26 cellular contexts compared by ENCODE assay signal in genomic region chr2:218857371-218858137, GRCh38. TPM values are rescaled to one million over a fixed set of nuclear protein-coding genes. Genes with fewer than 3 reads are reported as not detected.
DNase-seq lines count a peak whose midpoint lies in the region; ATAC-seq, FAIRE-seq and TF ChIP-seq lines count a peak whose summit lies in the region.
"Had no signal": no experiment of that assay in that cellular context is flagged by ENCODE, and none has a peak within 500 bp of the region (broad histone marks: within the 10 kb centered on the region; RNA-seq: fewer than 3 reads in every experiment).

No MANE protein-coding gene starts in this region.

- no peak overlapping the region for H3K4me3 Mint-ChIP-seq in CD4-positive, alpha-beta memory T cell
- H3K4me3 Mint-ChIP-seq: activated T-cell treated with anti-CD3 and anti-CD28 coated beads, Interleukin-2, amount 50 U/mL, for 24 hours; stimulated activated naive CD8-positive, alpha-beta T cell treated with anti-CD3 and anti-CD28 coated beads, Interleukin-15, amount 100 ng/mL, for 72 hours had no signal

- POLR2A ChIA-PET in K562 (lab: Yijun Ruan, JAX), result interaction anchor here (0.6 kb wide), 1 partner anchor 27 kb away, joined by 3 read pairs; no protein-coding TSS in a partner anchor
- POLR2A ChIA-PET in CD4-positive, alpha-beta memory T cell (lab: Charles Lee; ENCODE audit: partially characterized antibody), result no interaction called here

- H4K20me1 ChIP-seq in K562 (replicated peaks; ENCODE audit: control insufficient read depth, insufficient read depth, low read length), result peaks cover 6% of the 10 kb centered on the region; the same call in 1 of the 2 replicates

- BruUV-seq in K562 (replicated peaks; lab: Mats Ljungman, UMichigan), result no TSS peak

- no peak for FAIRE-seq in K562 (lab: Jason Lieb, UNC)
- FAIRE-seq: astrocyte, colon, GM12892, H54 had no signal

- no peak overlapping the region for H2AFZ ChIP-seq in K562 (ENCODE audit: low read depth, low read length)
- H2AFZ ChIP-seq: parathyroid adenoma had no signal

- 2% methylated on average over 6 of the region's 10 CpGs for WGBS in K562 (ENCODE audit: insufficient coverage, low coverage, missing lambda C conversion rate)
- 16 to 20% methylated on average over 10 of the region's 10 CpGs for WGBS in sigmoid colon, 2 donors

- DNase-seq in NCI-H1694 (lab: John Stamatoyannopoulos, UW) (peak; percentile 15), NCI-H1694 treated with DMSO at 0.1 percent for 48 hours (lab: John Stamatoyannopoulos, UW) (no peak), NCI-H1105 (lab: John Stamatoyannopoulos, UW) (peak; percentile 19), K562 (ENCODE audit: extremely low read depth in 1 of 4, low spot score in 3 of 4) (no peak), sigmoid colon (peak; percentile 37), GDM1 (lab: John Stamatoyannopoulos, UW) (no peak)
- no peak for DNase-seq in CD4-positive, alpha-beta memory T cell
- DNase-seq in activated CD4-positive, alpha-beta T cell treated with anti-CD3 and anti-CD28 coated beads for 48 hours, result no peak
- DNase-seq: activated CD4-positive, alpha-beta T cell treated with anti-CD3 and anti-CD28 coated beads, Interleukin-2, amount 50 U/mL, for 48 hours; activated naive CD4-positive, alpha-beta T cell treated with anti-CD3 and anti-CD28 coated beads, Interleukin-2, amount 50 U/mL, for 16 hours; activated T-cell treated with anti-CD3 and anti-CD28 coated beads, Interleukin-2, amount 50 U/mL, for 24 hours; heart left ventricle; NCI-H1436; NCI-H446; NK-92 treated with Interleukin-12 subunit alpha and Interleukin-12 subunit beta, amount 100 ng/mL, for 24 hours; stimulated activated CD4-positive, alpha-beta T cell treated with anti-CD3 and anti-CD28 coated beads, Interleukin-2, amount 100 ng/mL, for 24 hours; stimulated activated naive CD8-positive, alpha-beta T cell treated with anti-CD3 and anti-CD28 coated beads, Interleukin-15, amount 100 ng/mL, for 72 hours had no signal

- TF ChIP-seq EP300 in K562 (IDR thresholded peaks at IDR 0.05; ENCODE audit: low read length) (no peak), sigmoid colon (IDR thresholded peaks at IDR 0.05) (no peak)

- no peaks in the 10 kb centered on the region for H3K79me2 ChIP-seq in K562 (ENCODE audit: control insufficient read depth, insufficient read depth, low read length)
- H3K79me2 ChIP-seq: parathyroid adenoma had no signal

- in situ Hi-C loops in K562 (cut with MboI), result loop anchor here (10.0 kb wide), 1 partner anchor 257 kb away; no protein-coding TSS in a partner anchor

- intact Hi-C loops in K562 (cut with micrococcal nuclease) (loop anchor here (10.0 kb wide), 1 partner anchor 297 kb away; no protein-coding TSS in a partner anchor), sigmoid colon (cut with DNase I) (no loop called here)
- intact Hi-C loops in CD4-positive, alpha-beta memory T cell (cut with micrococcal nuclease), result no loop called here

- TF ChIP-seq CTCF in K562 (IDR thresholded peaks at IDR 0.05 in 2 of 3, conservative IDR thresholded peaks at IDR 0.05 in 1 of 3; ENCODE audit: insufficient read depth in 2 of 3, low read depth in 1 of 3, low read length in 3 of 3) (no peak), sigmoid colon (IDR thresholded peaks at IDR 0.05) (no peak)

- no peaks in the 10 kb centered on the region for H3K36me3 ChIP-seq in K562 (ENCODE audit: control insufficient read depth, insufficient read depth, low read length)
- no peaks in the 10 kb centered on the region for H3K36me3 ChIP-seq in sigmoid colon
- no peaks in the 10 kb centered on the region for H3K36me3 ChIP-seq in CD4-positive, alpha-beta memory T cell (ENCODE audit: insufficient read depth, low read length)
- H3K36me3 ChIP-seq: BLaER1, heart left ventricle had no signal

- H3K27ac Mint-ChIP-seq in CD4-positive, alpha-beta memory T cell, result no peak overlapping the region
- H3K27ac Mint-ChIP-seq: activated T-cell treated with anti-CD3 and anti-CD28 coated beads, Interleukin-2, amount 50 U/mL, for 24 hours; stimulated activated naive CD8-positive, alpha-beta T cell treated with anti-CD3 and anti-CD28 coated beads, Interleukin-15, amount 100 ng/mL, for 72 hours had no signal

- H3K4me3 ChIP-seq in K562, result no peak overlapping the region
- no peak overlapping the region for H3K4me3 ChIP-seq in sigmoid colon
- no peak overlapping the region for H3K4me3 ChIP-seq in CD4-positive, alpha-beta memory T cell (ENCODE audit: low read length in 2 of 2)
- H3K4me3 ChIP-seq: BLaER1, heart left ventricle, lung had no signal

- H3K9ac ChIP-seq in K562 (ENCODE audit: insufficient read depth in 1 of 2, low read depth in 2 of 2, low read length in 2 of 2), result no peak overlapping the region
- H3K9ac ChIP-seq: BLaER1, parathyroid adenoma had no signal

- TF ChIP-seq RAD21 in K562 (CRISPR knock-in tag; conservative IDR thresholded peaks at IDR 0.05 in 1 of 2, IDR thresholded peaks at IDR 0.05 in 1 of 2), result no peak

- H3K27ac ChIP-seq in K562 (ENCODE audit: extremely low read depth, low read depth, low read length) (no peak overlapping the region), sigmoid colon (no peak overlapping the region)
- no peak overlapping the region for H3K27ac ChIP-seq in CD4-positive, alpha-beta memory T cell (ENCODE audit: low read depth, low read length)
- H3K27ac ChIP-seq: 22Rv1, BLaER1, heart left ventricle, parathyroid adenoma had no signal

- H3K27me3 Mint-ChIP-seq in CD4-positive, alpha-beta memory T cell, result peaks cover 53 to 77% of the 10 kb centered on the region in 2 donors

- no peaks in the 10 kb centered on the region for H3K36me3 Mint-ChIP-seq in CD4-positive, alpha-beta memory T cell

- no peak for ATAC-seq in K562
- ATAC-seq: heart left ventricle; stimulated activated naive CD8-positive, alpha-beta T cell treated with anti-CD3 and anti-CD28 coated beads, Interleukin-15, amount 100 ng/mL, for 72 hours had no signal

- no peaks in the 10 kb centered on the region for H3K9me1 ChIP-seq in K562 (ENCODE audit: control insufficient read depth, insufficient read depth, low read length)

- H3K9me3 ChIP-seq in K562 (replicated peaks; ENCODE audit: control insufficient read depth, insufficient read depth, low read depth, low read length) (no peaks in the 10 kb centered on the region), sigmoid colon (no peaks in the 10 kb centered on the region)
- H3K9me3 ChIP-seq in CD4-positive, alpha-beta memory T cell (ENCODE audit: control insufficient read depth in 1 of 2, low read length in 2 of 2), result no peaks in the 10 kb centered on the region
- H3K9me3 ChIP-seq: BLaER1, heart left ventricle had no signal

- H3K9me3 Mint-ChIP-seq in CD4-positive, alpha-beta memory T cell, result no peaks in the 10 kb centered on the region
- H3K9me3 Mint-ChIP-seq: activated T-cell treated with anti-CD3 and anti-CD28 coated beads, Interleukin-2, amount 50 U/mL, for 24 hours; stimulated activated naive CD8-positive, alpha-beta T cell treated with anti-CD3 and anti-CD28 coated beads, Interleukin-15, amount 100 ng/mL, for 72 hours had no signal

- H3K27me3 ChIP-seq in K562 (ENCODE audit: control insufficient read depth in 2 of 2, insufficient read depth in 2 of 2, low read length in 2 of 2) (peaks cover 0 to 58% of the 10 kb centered on the region in 2 experiments; a peak in 4 of 5 replicates), sigmoid colon (peaks cover 34 to 100% (median 80%) of the 10 kb centered on the region in 3 donors)
- H3K27me3 ChIP-seq in CD4-positive, alpha-beta memory T cell (ENCODE audit: insufficient read depth, low read length), result peaks cover 42% of the 10 kb centered on the region

- peaks cover 13 to 38% (median 20%) of the 10 kb centered on the region in 4 donors for H3K4me1 Mint-ChIP-seq in CD4-positive, alpha-beta memory T cell

- H3K4me2 ChIP-seq in K562 (ENCODE audit: insufficient read depth, low read length), result no peak overlapping the region
- H3K4me2 ChIP-seq: BLaER1 had no signal

- TF ChIP-seq POLR2A in K562 (conservative IDR thresholded peaks at IDR 0.05), result no peak
- no peak for TF ChIP-seq POLR2A in sigmoid colon (IDR thresholded peaks at IDR 0.05)

- CTCF ChIA-PET in K562 (lab: Yijun Ruan, JAX; ENCODE audit: low intra/inter-chr PET ratio), result no interaction called here
- CTCF ChIA-PET in CD4-positive, alpha-beta memory T cell (lab: Charles Lee; ENCODE audit: partially characterized antibody), result interaction anchor here (0.9 to 2.4 kb wide), 3 partner anchors 12 to 40 kb away, joined by 3 to 11 read pairs (median 10); no protein-coding TSS in a partner anchor

- peaks cover 3 to 15% of the 10 kb centered on the region in 2 experiments; a peak in 3 of 5 replicates for H3K4me1 ChIP-seq in K562 (replicated peaks in 1 of 2; ENCODE audit: control insufficient read depth in 2 of 2, insufficient read depth in 2 of 2, low read length in 2 of 2)
- H3K4me1 ChIP-seq in sigmoid colon, result peaks cover 0 to 33% (median 28%) of the 10 kb centered on the region in 4 donors
- H3K4me1 ChIP-seq in CD4-positive, alpha-beta memory T cell (ENCODE audit: insufficient read depth, low read length), result peaks cover 22% of the 10 kb centered on the region

RNA-seq across cellular contexts. Expression of gene WNT6, which starts 2.1 kb away (rescaled TPM):
- total RNA-seq in K562 (2011; cell fraction: chromatin; rRNA removed; ENCODE audit: low replicate concordance), result not detected in 2 replicates
- total RNA-seq in K562 (2011; cell fraction: nucleolus; rRNA removed), result not detected in 2 replicates
- not detected in 2 replicates for total RNA-seq in K562 (2011; cell fraction: nucleoplasm; rRNA removed)
- total RNA-seq in K562 (2014; rRNA removed) (not detected in 2 replicates), K562 (2014; rRNA removed; fragmentation: Illumina TruSeq; extraction: Trizol) (not detected in 2 replicates), K562 (2015; rRNA removed; fragmentation: Illumina TruSeq; extraction: Trizol) (not detected in 2 replicates), K562 (2021) (not detected in 2 replicates), sigmoid colon (1 to 10 TPM; 2.6 to 3.9 (median 3.1) TPM)
- polyA plus RNA-seq in K562 (2011; rRNA removed) (not detected in 2 replicates), K562 (2014; fragmentation: Illumina TruSeq; extraction: Trizol) (not detected in 2 replicates), K562 (2014; fragmentation: Nextera tagmentation; extraction: Ambion mirVana) (not detected), K562 (2014; rRNA removed) (not detected in 2 replicates), sigmoid colon (1 to 10 TPM in 1 of 3 donors, not detected in 2; 1.5 TPM)
- polyA plus RNA-seq in K562 (2011; cell fraction: cytosol; rRNA removed), result not detected in 2 replicates
- polyA plus RNA-seq in K562 (2011; cell fraction: nucleus; rRNA removed), result not detected in 2 replicates
- not detected in 2 replicates for polyA plus RNA-seq in K562 (2012)
- polyA minus RNA-seq in K562 (2011; rRNA and poly(A)+ RNA removed), result not detected in 2 replicates
- not detected in 2 replicates for polyA minus RNA-seq in K562 (2011; cell fraction: cytosol; rRNA and poly(A)+ RNA removed)
- polyA minus RNA-seq in K562 (2011; cell fraction: nucleus; rRNA and poly(A)+ RNA removed), result not detected in 2 replicates
- under 1 TPM in 1 of 2 experiments, not detected in 1; 0.26 TPM for total RNA-seq in CD4-positive, alpha-beta memory T cell
- not detected for polyA plus RNA-seq in CD4-positive, alpha-beta memory T cell

RNA-seq across cellular contexts. Expression of gene WNT10A, which starts 23.1 kb away (rescaled TPM):
- not detected in 2 replicates for total RNA-seq in K562 (2011; cell fraction: chromatin; rRNA removed; ENCODE audit: low replicate concordance)
- not detected in 2 replicates for total RNA-seq in K562 (2011; cell fraction: nucleolus; rRNA removed)
- not detected in 2 replicates for total RNA-seq in K562 (2011; cell fraction: nucleoplasm; rRNA removed)
- total RNA-seq in K562 (2014; rRNA removed) (not detected in 2 replicates), K562 (2014; rRNA removed; fragmentation: Illumina TruSeq; extraction: Trizol) (not detected in 2 replicates), K562 (2015; rRNA removed; fragmentation: Illumina TruSeq; extraction: Trizol) (not detected in 2 replicates), K562 (2021) (not detected in 2 replicates), sigmoid colon (not detected)
- polyA plus RNA-seq in K562 (2011; rRNA removed) (not detected in 2 replicates), K562 (2014; fragmentation: Illumina TruSeq; extraction: Trizol) (not detected in 2 replicates), K562 (2014; fragmentation: Nextera tagmentation; extraction: Ambion mirVana) (not detected), K562 (2014; rRNA removed) (not detected in 2 replicates), sigmoid colon (under 1 TPM in 1 of 3 donors, not detected in 2; 0.38 TPM)
- not detected in 2 replicates for polyA plus RNA-seq in K562 (2011; cell fraction: cytosol; rRNA removed)
- not detected in 2 replicates for polyA plus RNA-seq in K562 (2011; cell fraction: nucleus; rRNA removed)
- polyA plus RNA-seq in K562 (2012), result not detected in 2 replicates
- polyA minus RNA-seq in K562 (2011; rRNA and poly(A)+ RNA removed), result not detected in 2 replicates
- polyA minus RNA-seq in K562 (2011; cell fraction: cytosol; rRNA and poly(A)+ RNA removed), result not detected in 2 replicates
- polyA minus RNA-seq in K562 (2011; cell fraction: nucleus; rRNA and poly(A)+ RNA removed), result not detected in 2 replicates
- total RNA-seq in CD4-positive, alpha-beta memory T cell, result 10 to 100 TPM; 11.1 to 12.4 TPM
- 1 to 10 TPM; 7.6 to 8.1 TPM for polyA plus RNA-seq in CD4-positive, alpha-beta memory T cell

RNA-seq across cellular contexts. Expression of gene PRKAG3, which starts 26.0 kb away (rescaled TPM):
- total RNA-seq in K562 (2011; cell fraction: chromatin; rRNA removed; ENCODE audit: low replicate concordance), result not detected in 2 replicates
- total RNA-seq in K562 (2011; cell fraction: nucleolus; rRNA removed), result not detected in 2 replicates
- not detected in 2 replicates for total RNA-seq in K562 (2011; cell fraction: nucleoplasm; rRNA removed)
- total RNA-seq in K562 (2014; rRNA removed) (not detected in 2 replicates), K562 (2014; rRNA removed; fragmentation: Illumina TruSeq; extraction: Trizol) (not detected in 2 replicates), K562 (2015; rRNA removed; fragmentation: Illumina TruSeq; extraction: Trizol) (not detected in 2 replicates), K562 (2021) (not detected in 2 replicates), sigmoid colon (not detected)
- polyA plus RNA-seq in K562 (2011; rRNA removed) (not detected in 2 replicates), K562 (2014; fragmentation: Illumina TruSeq; extraction: Trizol) (not detected in 2 replicates), K562 (2014; fragmentation: Nextera tagmentation; extraction: Ambion mirVana) (not detected), K562 (2014; rRNA removed) (not detected in 2 replicates), sigmoid colon (not detected)
- polyA plus RNA-seq in K562 (2011; cell fraction: cytosol; rRNA removed), result not detected in 2 replicates
- polyA plus RNA-seq in K562 (2011; cell fraction: nucleus; rRNA removed), result not detected in 2 replicates
- polyA plus RNA-seq in K562 (2012), result not detected in 2 replicates
- not detected in 2 replicates for polyA minus RNA-seq in K562 (2011; rRNA and poly(A)+ RNA removed)
- not detected in 2 replicates for polyA minus RNA-seq in K562 (2011; cell fraction: cytosol; rRNA and poly(A)+ RNA removed)
- not detected in 2 replicates for polyA minus RNA-seq in K562 (2011; cell fraction: nucleus; rRNA and poly(A)+ RNA removed)
- not detected for total RNA-seq in CD4-positive, alpha-beta memory T cell
- not detected for polyA plus RNA-seq in CD4-positive, alpha-beta memory T cell
- total RNA-seq: astrocyte, heart left ventricle, lung had no signal
- polyA plus RNA-seq: urinary bladder had no signal

Comparison
In these comparisons a context has a peak if more than half of its experiments do, and no peak if none do; other contexts are left out.
1. DNase-seq: peak in NCI-H1694 (single experiment), NCI-H1105 (single experiment) and sigmoid colon (single experiment); none in NCI-H1694 treated with DMSO at 0.1 percent for 48 hours (single experiment), K562 (0 of 4), CD4-positive, alpha-beta memory T cell (0 of 5), GDM1 (single experiment) and activated CD4-positive, alpha-beta T cell treated with anti-CD3 and anti-CD28 coated beads for 48 hours (single experiment).
2. RNA of gene WNT10A, which starts 23.1 kb away (total RNA-seq): 11.1 to 12.4 TPM in CD4-positive, alpha-beta memory T cell; not detected in K562 and not detected in sigmoid colon; every median in the first group is over 10 times any median in the second.